In the genomic region with DNA sequence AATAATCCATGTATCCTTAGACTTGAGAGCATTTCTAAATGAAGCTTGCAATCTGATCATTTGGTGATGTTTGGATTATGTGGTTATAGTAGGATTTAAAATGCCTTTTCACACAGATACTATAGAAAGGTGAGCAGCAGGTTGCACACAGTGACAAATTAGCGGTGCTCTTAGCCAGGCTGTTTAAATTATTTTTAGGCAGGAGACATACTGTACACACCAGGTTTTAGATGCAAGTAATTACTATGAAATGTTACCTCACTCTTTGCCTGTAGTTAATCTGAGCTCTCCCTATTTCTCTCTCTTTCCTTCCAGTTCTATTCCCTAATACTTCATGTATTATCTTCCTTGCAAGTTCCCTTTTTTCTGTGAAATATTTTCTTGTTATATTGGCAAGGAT, we compare ENCODE assay signal across 19 cellular contexts.
"Had no signal": no experiment of that assay in that cellular context is flagged by ENCODE, and none has a peak within 500 bp of the region (broad histone marks: within the 10 kb centered on the region; RNA-seq: fewer than 3 reads in every experiment).

No MANE protein-coding gene starts in this region.

- DNase-seq: natural killer cell; occipital lobe; ovary; posterior cingulate gyrus; psoas muscle; right cardiac atrium; right lobe of liver; sigmoid colon; small intestine; stimulated activated CD4-positive, alpha-beta T cell treated with anti-CD3 and anti-CD28 coated beads, Interleukin-15, amount 100 ng/mL, for 24 hours; stimulated activated CD4-positive, alpha-beta T cell treated with anti-CD3 and anti-CD28 coated beads, Interleukin-2, amount 100 ng/mL, for 24 hours; stimulated activated CD4-positive, alpha-beta T cell treated with anti-CD3 and anti-CD28 coated beads, Interleukin-2, amount 100 ng/mL, for 48 hours; stimulated activated CD4-positive, alpha-beta T cell treated with anti-CD3 and anti-CD28 coated beads, Interleukin-4, amount 100 ng/mL, for 24 hours; stimulated activated naive B cell treated with anti-CD40 and anti-IgM and Interleukin-4, amounts not matched to agents 10 μg/mL and 1 μg/mL and 100 μg/mL, for 72 hours; stimulated activated naive CD4-positive, alpha-beta T cell treated with Interleukin-2 at 50 U/mL for 16 hours; stomach; thyroid gland; trophoblast cell; upper lobe of left lung had no signal
